ENCODE assay signal across 1 cellular context in genomic region chrX:69029696-69030245, GRCh38.
TF ChIP-seq lines count a peak whose summit lies in the region.

No MANE protein-coding gene starts in this region.

TF ChIP-seq in H1, 55 proteins besides CTCF, POLR2A, EP300 and RAD21:
- no peak for TF ChIP-seq ATF2 (IDR thresholded peaks at IDR 0.05; ENCODE audit: low read length)
- TF ChIP-seq SIX5 (IDR thresholded peaks at IDR 0.05; ENCODE audit: low read depth, low read length) = no peak
- TF ChIP-seq PHF8 (conservative IDR thresholded peaks at IDR 0.05; ENCODE audit: low read depth, low read length) = no peak
- TF ChIP-seq EGR1 (IDR thresholded peaks at IDR 0.05; ENCODE audit: borderline replicate concordance, low read depth, low read length) = no peak
- TF ChIP-seq KDM1A (IDR thresholded peaks at IDR 0.05; ENCODE audit: borderline replicate concordance, low read length) = no peak
- TF ChIP-seq POLR2AphosphoS5 (IDR thresholded peaks at IDR 0.05; ENCODE audit: low read depth, low read length) = no peak
